ENCODE assay signal across 17 cellular contexts in genomic region chr3:54358969-54359648, GRCh38.
DNase-seq lines count a peak whose midpoint lies in the region; ATAC-seq and TF ChIP-seq lines count a peak whose summit lies in the region.
"Had no signal": no experiment of that assay in that cellular context is flagged by ENCODE, and none has a peak within 500 bp of the region (broad histone marks: within the 10 kb centered on the region; RNA-seq: fewer than 3 reads in every experiment).

No MANE protein-coding gene starts in this region.

- no peaks in the 10 kb centered on the region for H3K9me3 ChIP-seq in heart right ventricle
- H3K9me3 ChIP-seq in spleen = no peaks in the 10 kb centered on the region

- peak overlapping the region in 9 of 10 donors; percentile 24 to 75 (median 64) for H3K27ac ChIP-seq in heart right ventricle
- H3K27ac ChIP-seq in spleen = peak overlapping the region in 1 of 8 donors; percentile 12

- H3K4me1 ChIP-seq in heart right ventricle (peaks cover 0 to 56% (median 29%) of the 10 kb centered on the region in 9 donors), spleen (peaks cover 0 to 10% (median 0%) of the 10 kb centered on the region in 6 donors)

- no peak for TF ChIP-seq CTCF in heart right ventricle (IDR thresholded peaks at IDR 0.05)
- no peak for TF ChIP-seq CTCF in spleen (IDR thresholded peaks at IDR 0.05 in 8 of 11, conservative IDR thresholded peaks at IDR 0.05 in 3 of 11)

- H3K36me3 ChIP-seq in heart right ventricle = no peaks in the 10 kb centered on the region
- H3K36me3 ChIP-seq in spleen = no peaks in the 10 kb centered on the region

- H3K4me3 ChIP-seq in heart right ventricle (no peak overlapping the region), spleen (no peak overlapping the region)
- H3K4me3 ChIP-seq: GM12878 had no signal

- peak; percentile 77 for DNase-seq in Right ventricle myocardium inferior (ENCODE audit: missing footprints)
- no peak for DNase-seq in cardiac septum (ENCODE audit: low spot score)
- peak; percentile 49 for DNase-seq in NCI-H446 treated with DMSO at 0.1 percent for 48 hours (lab: John Stamatoyannopoulos, UW)
- peak; percentile 48 to 61 for DNase-seq in heart right ventricle
- no peak for DNase-seq in NCI-H1694 treated with DMSO at 0.1 percent for 48 hours (lab: John Stamatoyannopoulos, UW)
- DNase-seq in spleen = no peak
- no peak for DNase-seq in NCI-H1417 (lab: John Stamatoyannopoulos, UW)
- DNase-seq: ACHN; caudate nucleus; effector CD8-positive, alpha-beta T cell; NCI-H226; PC-3; retina; stimulated activated naive CD8-positive, alpha-beta T cell treated with anti-CD3 and anti-CD28 coated beads, Interleukin-15, amount 100 ng/mL, for 72 hours had no signal

- no peaks in the 10 kb centered on the region for H3K27me3 ChIP-seq in heart right ventricle
- no peaks in the 10 kb centered on the region for H3K27me3 ChIP-seq in spleen (replicated peaks in 1 of 7)

- intact Hi-C loops in Right ventricle myocardium inferior (cut with DNase I) (loop anchor here (5.0 kb wide), 2 partner anchors 147 to 212 kb away; no protein-coding TSS in a partner anchor), cardiac septum (cut with DNase I) (loop anchor here (5.0 kb wide), 1 partner anchor 212 kb away; no protein-coding TSS in a partner anchor), heart right ventricle (cut with DNase I) (loop anchor here in 3 of 10 donors (2.0 to 10.0 kb wide), 3 partner anchors 134 to 236 kb away; partner anchors contain the start of gene CACNA2D3 (in 1 of the 3)), spleen (cut with DNase I; ENCODE audit: low total_unique reads) (no loop called here)

- 46 to 51% methylated on average over 8 of the region's 8 CpGs for WGBS in heart right ventricle, 2 donors
- WGBS in spleen, 5 donors = 71 to 86% (median 77%) methylated on average over 8 of the region's 8 CpGs

- ATAC-seq in Right ventricle myocardium inferior (peak; percentile 66), heart right ventricle (peak; percentile 64 to 88 (median 80)), GM21447 (IDR thresholded peaks at IDR 0.05; ENCODE audit: unreplicated experiment) (no peak)
- ATAC-seq: GM12878; PC-3; SK-N-SH treated with all-trans-retinoic acid at 6 μM for 48 hours; stimulated activated naive CD8-positive, alpha-beta T cell treated with anti-CD3 and anti-CD28 coated beads, Interleukin-15, amount 100 ng/mL, for 72 hours had no signal

- TF ChIP-seq POLR2A in spleen (IDR thresholded peaks at IDR 0.05) = no peak

Comparison
In these comparisons a context has a peak if more than half of its experiments do, and no peak if none do; other contexts are left out.
1. DNase-seq: peak in Right ventricle myocardium inferior (single experiment), NCI-H446 treated with DMSO at 0.1 percent for 48 hours (single experiment) and heart right ventricle (2 of 2); none in cardiac septum (single experiment), NCI-H1694 treated with DMSO at 0.1 percent for 48 hours (single experiment), spleen (single experiment) and NCI-H1417 (0 of 3).